ENCODE assay signal across 1 cellular context in the genomic region with DNA sequence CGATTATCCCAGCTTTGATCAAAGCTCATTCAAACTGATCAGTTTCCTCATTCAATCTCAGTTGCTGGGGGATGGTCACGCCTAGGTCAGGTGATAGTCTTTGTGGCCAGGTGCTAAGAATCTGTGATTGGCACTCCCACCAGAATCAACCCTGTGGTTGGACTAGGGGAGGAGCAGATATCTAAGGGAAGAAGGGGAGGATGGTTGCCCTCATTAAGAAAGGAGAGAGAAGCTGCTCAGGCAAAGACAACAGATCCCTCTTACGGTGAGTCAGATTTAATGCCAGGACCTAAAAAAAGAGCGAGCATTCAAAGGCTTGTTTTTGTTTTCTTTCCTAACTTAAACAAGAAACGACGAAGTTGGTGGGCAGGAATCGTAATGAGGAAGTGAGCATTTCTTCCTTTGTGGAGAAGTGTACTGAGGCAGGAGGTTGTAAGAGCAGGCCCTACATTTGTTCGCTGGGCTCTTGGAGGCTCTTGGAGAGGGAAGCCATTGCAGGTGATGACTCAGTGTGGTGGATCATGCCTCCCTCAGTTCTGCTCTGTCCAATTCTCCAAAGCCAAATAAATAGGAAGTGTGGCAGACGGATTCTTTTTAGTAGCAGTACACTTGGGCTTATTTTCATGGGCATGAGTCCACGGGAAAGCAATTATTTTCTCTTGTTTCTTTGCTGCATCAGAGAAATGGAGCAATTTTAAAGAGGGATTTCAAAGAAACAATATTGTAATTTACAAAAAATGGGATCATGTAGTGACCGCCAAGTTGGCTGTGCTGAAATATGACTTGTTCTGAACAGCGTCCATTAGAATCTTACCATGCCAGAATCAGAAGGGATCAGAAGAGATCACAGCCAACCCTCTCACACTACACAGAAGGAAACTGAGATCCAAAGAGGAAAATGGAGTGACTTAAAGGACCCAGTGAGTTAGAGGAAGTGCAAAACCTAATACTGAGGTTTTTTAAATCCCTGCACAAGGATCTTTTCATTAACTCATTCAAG.
TF ChIP-seq lines count a peak whose summit lies in the region.

No MANE protein-coding gene starts in this region.

TF ChIP-seq in H1, 55 proteins besides CTCF, POLR2A, EP300 and RAD21:
- TF ChIP-seq, protein P1, sequence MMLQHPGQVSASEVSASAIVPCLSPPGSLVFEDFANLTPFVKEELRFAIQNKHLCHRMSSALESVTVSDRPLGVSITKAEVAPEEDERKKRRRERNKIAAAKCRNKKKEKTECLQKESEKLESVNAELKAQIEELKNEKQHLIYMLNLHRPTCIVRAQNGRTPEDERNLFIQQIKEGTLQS (IDR thresholded peaks at IDR 0.05; ENCODE audit: insufficient read depth, low read depth, low read length): no peak
- no peak for TF ChIP-seq BCL11A (IDR thresholded peaks at IDR 0.05; ENCODE audit: low read depth in 2 of 2, low read length in 2 of 2)
- no peak for TF ChIP-seq TBP (IDR thresholded peaks at IDR 0.05; ENCODE audit: low read depth, low read length)
- TF ChIP-seq, protein P2, sequence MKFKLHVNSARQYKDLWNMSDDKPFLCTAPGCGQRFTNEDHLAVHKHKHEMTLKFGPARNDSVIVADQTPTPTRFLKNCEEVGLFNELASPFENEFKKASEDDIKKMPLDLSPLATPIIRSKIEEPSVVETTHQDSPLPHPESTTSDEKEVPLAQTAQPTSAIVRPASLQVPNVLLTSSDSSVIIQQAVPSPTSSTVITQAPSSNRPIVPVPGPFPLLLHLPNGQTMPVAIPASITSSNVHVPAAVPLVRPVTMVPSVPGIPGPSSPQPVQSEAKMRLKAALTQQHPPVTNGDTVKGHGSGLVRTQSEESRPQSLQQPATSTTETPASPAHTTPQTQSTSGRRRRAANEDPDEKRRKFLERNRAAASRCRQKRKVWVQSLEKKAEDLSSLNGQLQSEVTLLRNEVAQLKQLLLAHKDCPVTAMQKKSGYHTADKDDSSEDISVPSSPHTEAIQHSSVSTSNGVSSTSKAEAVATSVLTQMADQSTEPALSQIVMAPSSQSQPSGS (IDR thresholded peaks at IDR 0.05; ENCODE audit: low read length): no peak
- TF ChIP-seq, protein P3, sequence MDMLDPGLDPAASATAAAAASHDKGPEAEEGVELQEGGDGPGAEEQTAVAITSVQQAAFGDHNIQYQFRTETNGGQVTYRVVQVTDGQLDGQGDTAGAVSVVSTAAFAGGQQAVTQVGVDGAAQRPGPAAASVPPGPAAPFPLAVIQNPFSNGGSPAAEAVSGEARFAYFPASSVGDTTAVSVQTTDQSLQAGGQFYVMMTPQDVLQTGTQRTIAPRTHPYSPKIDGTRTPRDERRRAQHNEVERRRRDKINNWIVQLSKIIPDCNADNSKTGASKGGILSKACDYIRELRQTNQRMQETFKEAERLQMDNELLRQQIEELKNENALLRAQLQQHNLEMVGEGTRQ (IDR thresholded peaks at IDR 0.05; ENCODE audit: low read length): no peak
